Comparison of ENCODE assay signal across 1 cellular context in the genomic region with DNA sequence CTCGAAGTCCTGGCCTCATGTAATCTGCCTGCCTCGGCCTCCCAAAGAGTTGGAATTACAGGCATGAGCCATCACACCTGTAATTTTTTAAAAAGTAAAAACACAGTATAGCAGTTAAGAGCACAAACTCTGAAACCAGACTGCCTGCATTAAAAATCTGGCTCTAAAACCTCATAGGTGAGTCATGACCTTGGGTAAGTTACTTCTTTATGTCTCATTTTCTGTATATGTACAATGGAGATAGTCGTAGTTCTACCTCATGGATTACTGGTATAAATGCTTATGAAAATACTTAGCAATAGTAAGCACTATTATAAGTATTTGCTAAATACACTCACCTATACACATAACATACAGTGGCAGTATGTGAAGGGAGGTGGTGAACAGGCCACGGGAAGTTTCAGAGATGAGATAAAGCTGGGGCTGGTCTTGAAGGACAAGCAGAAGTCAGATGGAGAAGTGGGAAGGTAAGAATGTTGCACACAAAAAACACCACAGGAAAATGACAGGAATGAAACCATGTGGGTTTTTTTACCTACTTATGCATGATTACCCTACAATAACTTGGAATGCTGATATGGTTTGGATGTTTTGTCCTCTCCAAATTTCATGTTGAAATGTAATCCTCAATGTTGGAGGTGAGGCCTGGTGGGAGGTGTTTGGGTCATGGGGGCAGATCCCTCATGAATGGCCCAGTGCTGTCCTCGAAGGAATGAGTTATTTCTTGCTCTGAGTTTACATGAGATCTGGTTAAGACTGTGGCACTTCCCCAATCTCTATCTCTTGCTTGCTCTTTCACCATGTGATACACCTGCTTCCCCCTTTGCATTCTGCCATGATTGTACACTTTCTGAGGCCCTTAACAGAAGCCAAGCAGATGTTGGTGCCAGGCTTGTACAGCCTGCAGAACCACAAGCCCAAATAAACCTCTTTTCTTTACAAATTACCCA.
TF ChIP-seq lines count a peak whose summit lies in the region.

No MANE protein-coding gene starts in this region.

TF ChIP-seq in GM12878, 131 proteins besides CTCF, POLR2A, EP300 and RAD21:
- TF ChIP-seq IKZF1 (conservative IDR thresholded peaks at IDR 0.05), result no peak
- TF ChIP-seq IKZF2 (IDR thresholded peaks at IDR 0.05), result 0 out of 4 replicates have a peak, but pooled peaks of 1 of the 2 experiments have one; percentile 15
- TF ChIP-seq, protein P1, sequence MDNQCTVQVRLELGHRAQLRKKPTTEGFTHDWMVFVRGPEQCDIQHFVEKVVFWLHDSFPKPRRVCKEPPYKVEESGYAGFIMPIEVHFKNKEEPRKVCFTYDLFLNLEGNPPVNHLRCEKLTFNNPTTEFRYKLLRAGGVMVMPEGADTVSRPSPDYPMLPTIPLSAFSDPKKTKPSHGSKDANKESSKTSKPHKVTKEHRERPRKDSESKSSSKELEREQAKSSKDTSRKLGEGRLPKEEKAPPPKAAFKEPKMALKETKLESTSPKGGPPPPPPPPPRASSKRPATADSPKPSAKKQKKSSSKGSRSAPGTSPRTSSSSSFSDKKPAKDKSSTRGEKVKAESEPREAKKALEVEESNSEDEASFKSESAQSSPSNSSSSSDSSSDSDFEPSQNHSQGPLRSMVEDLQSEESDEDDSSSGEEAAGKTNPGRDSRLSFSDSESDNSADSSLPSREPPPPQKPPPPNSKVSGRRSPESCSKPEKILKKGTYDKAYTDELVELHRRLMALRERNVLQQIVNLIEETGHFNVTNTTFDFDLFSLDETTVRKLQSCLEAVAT (IDR thresholded peaks at IDR 0.05), result no peak
- no peak for TF ChIP-seq RBBP5 (conservative IDR thresholded peaks at IDR 0.05)
- no peak for TF ChIP-seq DPF2 (IDR thresholded peaks at IDR 0.05)
- TF ChIP-seq RAD51 (IDR thresholded peaks at IDR 0.05), result peak; percentile 37; the same call in 1 of the 2 replicates
- no peak for TF ChIP-seq RUNX3 (IDR thresholded peaks at IDR 0.05; ENCODE audit: low read length)
- TF ChIP-seq, protein P2, sequence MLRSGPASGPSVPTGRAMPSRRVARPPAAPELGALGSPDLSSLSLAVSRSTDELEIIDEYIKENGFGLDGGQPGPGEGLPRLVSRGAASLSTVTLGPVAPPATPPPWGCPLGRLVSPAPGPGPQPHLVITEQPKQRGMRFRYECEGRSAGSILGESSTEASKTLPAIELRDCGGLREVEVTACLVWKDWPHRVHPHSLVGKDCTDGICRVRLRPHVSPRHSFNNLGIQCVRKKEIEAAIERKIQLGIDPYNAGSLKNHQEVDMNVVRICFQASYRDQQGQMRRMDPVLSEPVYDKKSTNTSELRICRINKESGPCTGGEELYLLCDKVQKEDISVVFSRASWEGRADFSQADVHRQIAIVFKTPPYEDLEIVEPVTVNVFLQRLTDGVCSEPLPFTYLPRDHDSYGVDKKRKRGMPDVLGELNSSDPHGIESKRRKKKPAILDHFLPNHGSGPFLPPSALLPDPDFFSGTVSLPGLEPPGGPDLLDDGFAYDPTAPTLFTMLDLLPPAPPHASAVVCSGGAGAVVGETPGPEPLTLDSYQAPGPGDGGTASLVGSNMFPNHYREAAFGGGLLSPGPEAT (IDR thresholded peaks at IDR 0.05; ENCODE audit: low read depth), result peak; percentile 32; the same call in 1 of the 2 replicates
- peak; percentile 90 for TF ChIP-seq SPI1 (IDR thresholded peaks at IDR 0.05; ENCODE audit: borderline replicate concordance, insufficient read depth, low read depth, low read length)
- no peak for TF ChIP-seq MEF2A (IDR thresholded peaks at IDR 0.05; ENCODE audit: insufficient read depth, low read depth, low read length)
- TF ChIP-seq, protein P3, sequence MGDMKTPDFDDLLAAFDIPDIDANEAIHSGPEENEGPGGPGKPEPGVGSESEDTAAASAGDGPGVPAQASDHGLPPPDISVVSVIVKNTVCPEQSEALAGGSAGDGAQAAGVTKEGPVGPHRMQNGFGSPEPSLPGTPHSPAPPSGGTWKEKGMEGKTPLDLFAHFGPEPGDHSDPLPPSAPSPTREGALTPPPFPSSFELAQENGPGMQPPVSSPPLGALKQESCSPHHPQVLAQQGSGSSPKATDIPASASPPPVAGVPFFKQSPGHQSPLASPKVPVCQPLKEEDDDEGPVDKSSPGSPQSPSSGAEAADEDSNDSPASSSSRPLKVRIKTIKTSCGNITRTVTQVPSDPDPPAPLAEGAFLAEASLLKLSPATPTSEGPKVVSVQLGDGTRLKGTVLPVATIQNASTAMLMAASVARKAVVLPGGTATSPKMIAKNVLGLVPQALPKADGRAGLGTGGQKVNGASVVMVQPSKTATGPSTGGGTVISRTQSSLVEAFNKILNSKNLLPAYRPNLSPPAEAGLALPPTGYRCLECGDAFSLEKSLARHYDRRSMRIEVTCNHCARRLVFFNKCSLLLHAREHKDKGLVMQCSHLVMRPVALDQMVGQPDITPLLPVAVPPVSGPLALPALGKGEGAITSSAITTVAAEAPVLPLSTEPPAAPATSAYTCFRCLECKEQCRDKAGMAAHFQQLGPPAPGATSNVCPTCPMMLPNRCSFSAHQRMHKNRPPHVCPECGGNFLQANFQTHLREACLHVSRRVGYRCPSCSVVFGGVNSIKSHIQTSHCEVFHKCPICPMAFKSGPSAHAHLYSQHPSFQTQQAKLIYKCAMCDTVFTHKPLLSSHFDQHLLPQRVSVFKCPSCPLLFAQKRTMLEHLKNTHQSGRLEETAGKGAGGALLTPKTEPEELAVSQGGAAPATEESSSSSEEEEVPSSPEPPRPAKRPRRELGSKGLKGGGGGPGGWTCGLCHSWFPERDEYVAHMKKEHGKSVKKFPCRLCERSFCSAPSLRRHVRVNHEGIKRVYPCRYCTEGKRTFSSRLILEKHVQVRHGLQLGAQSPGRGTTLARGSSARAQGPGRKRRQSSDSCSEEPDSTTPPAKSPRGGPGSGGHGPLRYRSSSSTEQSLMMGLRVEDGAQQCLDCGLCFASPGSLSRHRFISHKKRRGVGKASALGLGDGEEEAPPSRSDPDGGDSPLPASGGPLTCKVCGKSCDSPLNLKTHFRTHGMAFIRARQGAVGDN (IDR thresholded peaks at IDR 0.05), result peak; percentile 39; the same call in 1 of the 2 replicates
